ENCODE assay signal across 8 cellular contexts in the genomic region with DNA sequence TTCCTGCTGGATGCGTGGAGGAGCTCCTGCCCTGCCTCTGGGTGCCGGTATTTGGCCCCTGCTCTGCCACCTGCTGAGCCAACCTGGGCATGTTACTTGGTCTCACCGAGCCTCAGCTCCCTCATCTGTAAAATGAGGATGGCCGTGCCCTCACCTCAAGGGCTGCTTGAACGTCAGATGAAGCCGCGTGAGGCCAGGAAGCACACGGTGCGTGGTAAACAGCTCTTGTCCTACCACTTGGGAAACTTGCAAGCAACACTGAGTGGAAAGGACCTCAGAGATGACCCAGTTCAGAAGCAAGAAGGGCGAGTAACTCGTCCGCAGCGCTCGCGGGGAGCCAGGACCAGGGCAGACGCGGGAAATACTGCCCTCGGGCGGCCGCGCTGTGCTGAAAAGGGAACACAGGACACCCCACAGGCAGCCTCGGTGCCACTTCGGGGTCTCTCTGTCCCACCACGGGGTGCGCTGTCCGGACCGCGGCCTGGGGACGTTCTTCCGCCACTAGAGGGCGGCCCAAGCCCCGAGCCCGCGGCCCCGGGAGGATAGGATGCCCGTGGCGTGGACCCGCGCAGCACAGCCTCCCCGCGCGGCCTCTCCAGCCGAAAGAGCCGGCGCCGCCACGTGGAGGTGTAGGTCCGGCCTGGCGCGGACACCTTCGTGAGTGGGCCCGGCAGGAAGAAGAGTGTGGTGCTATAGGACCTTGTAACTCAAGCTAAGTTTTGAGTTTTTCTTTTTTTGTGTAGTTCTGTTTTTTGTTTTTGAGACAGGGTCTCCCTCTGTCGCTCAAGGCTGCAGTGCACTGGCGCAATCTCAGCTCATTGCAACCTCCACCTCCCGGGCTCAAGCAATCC.
DNase-seq lines count a peak whose midpoint lies in the region; ATAC-seq and TF ChIP-seq lines count a peak whose summit lies in the region.

No MANE protein-coding gene starts in this region.

- peak; percentile 93 for TF ChIP-seq CTCF in Calu3 (IDR thresholded peaks at IDR 0.05; ENCODE audit: unreplicated experiment)

- no peak overlapping the region for H3K27ac Mint-ChIP-seq in Calu3 (ENCODE audit: unreplicated experiment)

- H3K9me3 Mint-ChIP-seq in Calu3 (ENCODE audit: low read depth, unreplicated experiment) = no peaks in the 10 kb centered on the region

- peak overlapping the region; percentile 29 for H3K4me3 ChIP-seq in skeletal muscle cell (ENCODE audit: low read depth, low read length)

- H3K36me3 Mint-ChIP-seq in Calu3 (ENCODE audit: insufficient read depth, unreplicated experiment) = no peaks in the 10 kb centered on the region

- no peaks in the 10 kb centered on the region for H3K4me1 Mint-ChIP-seq in Calu3 (ENCODE audit: low read depth, unreplicated experiment)

- CTCF ChIA-PET in Calu3 (lab: Charles Lee) = interaction anchor here (0.6 to 2.8 kb wide), 11 partner anchors 12 to 177 kb away, joined by 3 to 15 read pairs (median 3); a partner anchor contains a TSS

- peak; percentile 78 for DNase-seq in Calu3
- peak in 41 of 76 experiments; percentile 2 to 50 (median 22) for DNase-seq in HUDEP-2 (lab: John Stamatoyannopoulos, UW; ENCODE audit: unreplicated experiment in 76 of 76)
- DNase-seq in T-helper 2 cell = peak; percentile 30 to 62 (median 51)
- DNase-seq in amygdala (lab: John Stamatoyannopoulos, UW) = peak in 51 of 56 donors; percentile 8 to 79 (median 43)
- DNase-seq in hippocampal formation (lab: John Stamatoyannopoulos, UW) = peak; percentile 36 to 64
- DNase-seq in skeletal muscle cell (ENCODE audit: low read depth) = no peak
- no peak for DNase-seq in COLO829 (ENCODE audit: low spot score)

- peaks cover 66% of the 10 kb centered on the region for H3K27me3 Mint-ChIP-seq in Calu3 (ENCODE audit: unreplicated experiment)

- BruUV-seq in Calu3 (replicated peaks; lab: Mats Ljungman, UMichigan) = no TSS peak

- peak overlapping the region; percentile 61 for H3K4me3 Mint-ChIP-seq in Calu3 (ENCODE audit: low read depth, unreplicated experiment)

- intact Hi-C loops in Calu3 (cut with micrococcal nuclease; ENCODE audit: unreplicated experiment) = loop anchor here (1.0 to 2.0 kb wide), 2 partner anchors 90 to 150 kb away; no protein-coding TSS in a partner anchor

- ATAC-seq in GM21447 (IDR thresholded peaks at IDR 0.05; ENCODE audit: unreplicated experiment) = peak; percentile 77

Comparison
In these comparisons a context has a peak if more than half of its experiments do, and no peak if none do; other contexts are left out.
1. DNase-seq: peak in Calu3 (single experiment), HUDEP-2 (41 of 76), T-helper 2 cell (5 of 5), amygdala (51 of 56) and hippocampal formation (2 of 2); none in skeletal muscle cell (single experiment) and COLO829 (single experiment).